ENCODE assay signal across 11 cellular contexts in genomic region chrX:129754266-129755024, GRCh38. TPM values are rescaled to one million over a fixed set of nuclear protein-coding genes. Genes with fewer than 3 reads are reported as not detected.
DNase-seq lines count a peak whose midpoint lies in the region; ATAC-seq and TF ChIP-seq lines count a peak whose summit lies in the region.
"Had no signal": no experiment of that assay in that cellular context is flagged by ENCODE, and none has a peak within 500 bp of the region (broad histone marks: within the 10 kb centered on the region; RNA-seq: fewer than 3 reads in every experiment).

No MANE protein-coding gene starts in this region.

- H3K36me3 Mint-ChIP-seq in CD4-positive, alpha-beta memory T cell, result no peaks in the 10 kb centered on the region
- no peaks in the 10 kb centered on the region for H3K36me3 Mint-ChIP-seq in activated T-helper 2 cell treated with anti-CD3 and anti-CD28 coated beads, Interferon-gamma antibody, Interleukin-2, Interleukin-4, amounts not matched to agents 10 μg/mL and 5 μg/mL and 100 μg/mL, durations not matched to agents 14 hours and 24 hours and 36 hours (ENCODE audit: low read depth)
- H3K36me3 Mint-ChIP-seq in mesothelial cell of epicardium, result no peaks in the 10 kb centered on the region

- H2AFZ ChIP-seq in HCT116 (ENCODE audit: low read depth, low read length, poor library complexity, severe bottlenecking), result no peak overlapping the region

- no peaks in the 10 kb centered on the region for H3K9me2 ChIP-seq in HCT116 (ENCODE audit: insufficient read depth)

- H3K27ac ChIP-seq in CD4-positive, alpha-beta memory T cell (ENCODE audit: low read depth, low read length), result no peak overlapping the region
- H3K27ac ChIP-seq in HCT116 (ENCODE audit: low read depth, low read length), result no peak overlapping the region

- BruUV-seq in HCT116 (replicated peaks; lab: Mats Ljungman, UMichigan), result no TSS peak

- RAD21 ChIA-PET in HCT116 (lab: Charles Lee; ENCODE audit: low non-redundant PET in 1 of 2, low total read pairs in 2 of 2, uncharacterized antibody in 2 of 2, unreplicated experiment in 2 of 2), result no interaction called here

- no peaks in the 10 kb centered on the region for H3K9me3 Mint-ChIP-seq in CD4-positive, alpha-beta memory T cell
- no peaks in the 10 kb centered on the region for H3K9me3 Mint-ChIP-seq in activated T-helper 2 cell treated with anti-CD3 and anti-CD28 coated beads, Interferon-gamma antibody, Interleukin-2, Interleukin-4, amounts not matched to agents 10 μg/mL and 5 μg/mL and 100 μg/mL, durations not matched to agents 14 hours and 24 hours and 36 hours
- peaks cover 5% of the 10 kb centered on the region for H3K9me3 Mint-ChIP-seq in mesothelial cell of epicardium

- no peaks in the 10 kb centered on the region for H3K79me2 ChIP-seq in HCT116 (ENCODE audit: insufficient read depth, low read length)

- TF ChIP-seq RAD21 in HCT116 (IDR thresholded peaks at IDR 0.05; ENCODE audit: low read depth), result peak; percentile 39

- H3K36me3 ChIP-seq in CD4-positive, alpha-beta memory T cell (ENCODE audit: insufficient read depth, low read length), result no peaks in the 10 kb centered on the region
- no peaks in the 10 kb centered on the region for H3K36me3 ChIP-seq in HCT116 (ENCODE audit: control insufficient read depth in 1 of 2, insufficient read depth in 2 of 2, low read length in 2 of 2)

- H3K27me3 ChIP-seq in CD4-positive, alpha-beta memory T cell (ENCODE audit: insufficient read depth, low read length), result no peaks in the 10 kb centered on the region
- H3K27me3 ChIP-seq in HCT116 (ENCODE audit: insufficient read depth, low read length), result no peaks in the 10 kb centered on the region

- intact Hi-C loops in CD4-positive, alpha-beta memory T cell (cut with micrococcal nuclease), result loop anchor here (5.0 kb wide), 1 partner anchor 43 kb away; no protein-coding TSS in a partner anchor
- intact Hi-C loops in HCT116 (cut with micrococcal nuclease), result no loop called here
- intact Hi-C loops in activated T-helper 2 cell treated with anti-CD3 and anti-CD28 coated beads, Interferon-gamma antibody, Interleukin-2, Interleukin-4, amounts not matched to agents 10 μg/mL and 5 μg/mL and 100 μg/mL, durations not matched to agents 14 hours and 24 hours and 36 hours (cut with micrococcal nuclease), result loop anchor here (5.0 to 10.0 kb wide), 3 partner anchors 43 to 150 kb away; no protein-coding TSS in a partner anchor

- H3K4me3 Mint-ChIP-seq in CD4-positive, alpha-beta memory T cell, result peak overlapping the region in 4 of 8 donors; percentile 9 to 62 (median 28)
- H3K4me3 Mint-ChIP-seq in activated T-helper 2 cell treated with anti-CD3 and anti-CD28 coated beads, Interferon-gamma antibody, Interleukin-2, Interleukin-4, amounts not matched to agents 10 μg/mL and 5 μg/mL and 100 μg/mL, durations not matched to agents 14 hours and 24 hours and 36 hours (ENCODE audit: low read depth), result no peak overlapping the region
- no peak overlapping the region for H3K4me3 Mint-ChIP-seq in mesothelial cell of epicardium

- DNase-seq in CD4-positive, alpha-beta memory T cell, result no peak
- no peak for DNase-seq in HCT116 (ENCODE audit: low read depth, low spot score)
- DNase-seq in activated T-helper 2 cell treated with anti-CD3 and anti-CD28 coated beads, Interferon-gamma antibody, Interleukin-2, Interleukin-4, amounts not matched to agents 10 μg/mL and 5 μg/mL and 100 μg/mL, durations not matched to agents 14 hours and 24 hours and 36 hours (ENCODE audit: low spot score), result no peak
- DNase-seq in mesothelial cell of epicardium (ENCODE audit: low spot score in 2 of 2, unreplicated experiment in 2 of 2), result no peak
- DNase-seq in SKM-1 (lab: John Stamatoyannopoulos, UW; ENCODE audit: unreplicated experiment), result no peak
- no peak for DNase-seq in NCI-H1105 (lab: John Stamatoyannopoulos, UW)
- DNase-seq in NK-92 treated with Interleukin-12 subunit alpha and Interleukin-12 subunit beta, amount 100 ng/mL, for 24 hours (lab: John Stamatoyannopoulos, UW), result no peak
- DNase-seq in NCI-H1048 (lab: John Stamatoyannopoulos, UW), result no peak
- DNase-seq: caudate nucleus, NCI-H69, occipital lobe had no signal

- H3K9me3 ChIP-seq in CD4-positive, alpha-beta memory T cell (ENCODE audit: control insufficient read depth in 1 of 2, low read length in 2 of 2), result no peaks in the 10 kb centered on the region
- no peaks in the 10 kb centered on the region for H3K9me3 ChIP-seq in HCT116 (ENCODE audit: control insufficient read depth in 1 of 2, insufficient read depth in 1 of 2, low read depth in 1 of 2, low read length in 2 of 2)

- CTCF ChIA-PET in CD4-positive, alpha-beta memory T cell (lab: Charles Lee; ENCODE audit: partially characterized antibody), result interaction anchor here (0.9 to 5.9 kb wide), 6 partner anchors 14 to 77 kb away, joined by 3 to 31 read pairs (median 7); no protein-coding TSS in a partner anchor
- CTCF ChIA-PET in HCT116 (lab: Charles Lee), result no interaction called here

- H3K4me2 ChIP-seq in HCT116 (ENCODE audit: low read length), result no peak overlapping the region

- H3K9ac ChIP-seq in HCT116 (ENCODE audit: low read length), result no peak overlapping the region

- H3K27me3 Mint-ChIP-seq in CD4-positive, alpha-beta memory T cell, result no peaks in the 10 kb centered on the region
- no peaks in the 10 kb centered on the region for H3K27me3 Mint-ChIP-seq in activated T-helper 2 cell treated with anti-CD3 and anti-CD28 coated beads, Interferon-gamma antibody, Interleukin-2, Interleukin-4, amounts not matched to agents 10 μg/mL and 5 μg/mL and 100 μg/mL, durations not matched to agents 14 hours and 24 hours and 36 hours (ENCODE audit: low read depth)
- H3K27me3 Mint-ChIP-seq in mesothelial cell of epicardium (ENCODE audit: low read depth), result no peaks in the 10 kb centered on the region

- H4K20me1 ChIP-seq in HCT116 (ENCODE audit: insufficient read depth), result no peaks in the 10 kb centered on the region

- TF ChIP-seq POLR2A in HCT116 (IDR thresholded peaks at IDR 0.05; ENCODE audit: borderline replicate concordance, extremely low read depth, insufficient read depth, insufficient read length), result no peak

- 0 out of 2 replicates have a peak, but pooled peaks have one; percentile 38 for ATAC-seq in HCT116

- TF ChIP-seq CTCF in HCT116 (IDR thresholded peaks at IDR 0.05 in 2 of 3, conservative IDR thresholded peaks at IDR 0.05 in 1 of 3; ENCODE audit: borderline replicate concordance in 1 of 3, insufficient read depth in 1 of 3, low read depth in 2 of 3, low read length in 2 of 3) (peak in 2 of 3 experiments; percentile 52 to 57; a peak in 4 of 6 replicates), mesothelial cell of epicardium (IDR thresholded peaks at IDR 0.05; ENCODE audit: unreplicated experiment) (peak; percentile 17)

- H3K27ac Mint-ChIP-seq in CD4-positive, alpha-beta memory T cell, result peak overlapping the region; percentile 20 to 86 (median 66)
- peak overlapping the region; percentile 28 for H3K27ac Mint-ChIP-seq in activated T-helper 2 cell treated with anti-CD3 and anti-CD28 coated beads, Interferon-gamma antibody, Interleukin-2, Interleukin-4, amounts not matched to agents 10 μg/mL and 5 μg/mL and 100 μg/mL, durations not matched to agents 14 hours and 24 hours and 36 hours
- H3K27ac Mint-ChIP-seq in mesothelial cell of epicardium, result no peak overlapping the region

- H3K4me3 ChIP-seq in CD4-positive, alpha-beta memory T cell (ENCODE audit: low read length in 2 of 2), result no peak overlapping the region
- H3K4me3 ChIP-seq in HCT116 (replicated peaks in 1 of 2; ENCODE audit: low read depth in 1 of 2, low read length in 2 of 2), result no peak overlapping the region

- H3K4me1 Mint-ChIP-seq in CD4-positive, alpha-beta memory T cell, result peaks cover 24 to 64% (median 45%) of the 10 kb centered on the region in 4 donors
- peaks cover 37% of the 10 kb centered on the region for H3K4me1 Mint-ChIP-seq in activated T-helper 2 cell treated with anti-CD3 and anti-CD28 coated beads, Interferon-gamma antibody, Interleukin-2, Interleukin-4, amounts not matched to agents 10 μg/mL and 5 μg/mL and 100 μg/mL, durations not matched to agents 14 hours and 24 hours and 36 hours (ENCODE audit: low read depth)
- peaks cover 2% of the 10 kb centered on the region for H3K4me1 Mint-ChIP-seq in mesothelial cell of epicardium

- POLR2A ChIA-PET in CD4-positive, alpha-beta memory T cell (lab: Charles Lee; ENCODE audit: partially characterized antibody), result interaction anchor here (3.4 to 35.3 kb wide), 2 partner anchors 10 to 31 kb away, joined by 10 to 1390 read pairs; partner anchors contain the start of gene SASH3
- POLR2A ChIA-PET in HCT116 (lab: Charles Lee), result no interaction called here

- H3K4me1 ChIP-seq in CD4-positive, alpha-beta memory T cell (ENCODE audit: insufficient read depth, low read length), result peaks cover 52% of the 10 kb centered on the region
- peaks cover 0 to 5% of the 10 kb centered on the region in 2 experiments; a peak in 1 of 4 replicates for H3K4me1 ChIP-seq in HCT116 (ENCODE audit: control insufficient read depth in 1 of 2, insufficient read depth in 2 of 2, low read length in 2 of 2)

TF ChIP-seq in HCT116, 20 proteins besides CTCF, POLR2A, EP300 and RAD21 (continues in another document):
- no peak for TF ChIP-seq EZH2phosphoT487 (IDR thresholded peaks at IDR 0.05; ENCODE audit: borderline replicate concordance)
- TF ChIP-seq YY1 (IDR thresholded peaks at IDR 0.05; ENCODE audit: extremely low read depth, insufficient replicate concordance, low read depth, low read length), result no peak
- no peak for TF ChIP-seq ZNF274 (IDR thresholded peaks at IDR 0.05; ENCODE audit: low read depth, low read length)
- TF ChIP-seq CBX3 (IDR thresholded peaks at IDR 0.05; ENCODE audit: low read depth), result no peak
- no peak for TF ChIP-seq EGR1 (IDR thresholded peaks at IDR 0.05; ENCODE audit: low read depth)
- no peak for TF ChIP-seq MAX (IDR thresholded peaks at IDR 0.05)
- TF ChIP-seq EZH2 (IDR thresholded peaks at IDR 0.05), result no peak

RNA-seq across cellular contexts. Expression of gene XPNPEP2, which starts 15.7 kb away (rescaled TPM):
- under 1 TPM; 0.32 to 0.33 TPM for total RNA-seq in CD4-positive, alpha-beta memory T cell
- polyA plus RNA-seq in CD4-positive, alpha-beta memory T cell, result under 1 TPM; 0.48 to 0.90 TPM
- not detected for total RNA-seq in HCT116 (2021; ENCODE audit: unreplicated experiment)
- polyA plus RNA-seq in HCT116 (2012), result not detected in 2 replicates
- 0.11 and 0.16 TPM in 2 replicates for total RNA-seq in activated T-helper 2 cell treated with anti-CD3 and anti-CD28 coated beads, Interferon-gamma antibody, Interleukin-2, Interleukin-4, amounts not matched to agents 10 μg/mL and 5 μg/mL and 100 μg/mL, durations not matched to agents 14 hours and 24 hours and 36 hours
- total RNA-seq in mesothelial cell of epicardium, result 3.5 to 4.2 TPM (median 4.0 TPM) in 3 replicates

RNA-seq across cellular contexts. Expression of gene SASH3, which starts 25.3 kb away (rescaled TPM):
- 100 to 1,000 TPM; 148 to 152 TPM for total RNA-seq in CD4-positive, alpha-beta memory T cell
- 100 to 1,000 TPM in 1 of 2 donors, 10 to 100 TPM in 1; 83.3 to 211 TPM for polyA plus RNA-seq in CD4-positive, alpha-beta memory T cell
- 0.42 TPM for total RNA-seq in HCT116 (2021; ENCODE audit: unreplicated experiment)
- polyA plus RNA-seq in HCT116 (2012), result not detected in 2 replicates
- 89.8 and 102 TPM in 2 replicates for total RNA-seq in activated T-helper 2 cell treated with anti-CD3 and anti-CD28 coated beads, Interferon-gamma antibody, Interleukin-2, Interleukin-4, amounts not matched to agents 10 μg/mL and 5 μg/mL and 100 μg/mL, durations not matched to agents 14 hours and 24 hours and 36 hours
- total RNA-seq in mesothelial cell of epicardium, result not detected in 3 replicates

Comparison
In these comparisons a context has a peak if more than half of its experiments do, and no peak if none do; other contexts are left out.
1. RNA of gene SASH3, which starts 25.3 kb away (total RNA-seq): 148 to 152 TPM in CD4-positive, alpha-beta memory T cell and 89.8 to 102 TPM in activated T-helper 2 cell treated with anti-CD3 and anti-CD28 coated beads, Interferon-gamma antibody, Interleukin-2, Interleukin-4, amounts not matched to agents 10 μg/mL and 5 μg/mL and 100 μg/mL, durations not matched to agents 14 hours and 24 hours and 36 hours; 0.42 TPM in HCT116 (single experiment) and not detected in mesothelial cell of epicardium; every median in the first group is over 10 times any median in the second.